6 cellular contexts compared by ENCODE assay signal in the genomic region with DNA sequence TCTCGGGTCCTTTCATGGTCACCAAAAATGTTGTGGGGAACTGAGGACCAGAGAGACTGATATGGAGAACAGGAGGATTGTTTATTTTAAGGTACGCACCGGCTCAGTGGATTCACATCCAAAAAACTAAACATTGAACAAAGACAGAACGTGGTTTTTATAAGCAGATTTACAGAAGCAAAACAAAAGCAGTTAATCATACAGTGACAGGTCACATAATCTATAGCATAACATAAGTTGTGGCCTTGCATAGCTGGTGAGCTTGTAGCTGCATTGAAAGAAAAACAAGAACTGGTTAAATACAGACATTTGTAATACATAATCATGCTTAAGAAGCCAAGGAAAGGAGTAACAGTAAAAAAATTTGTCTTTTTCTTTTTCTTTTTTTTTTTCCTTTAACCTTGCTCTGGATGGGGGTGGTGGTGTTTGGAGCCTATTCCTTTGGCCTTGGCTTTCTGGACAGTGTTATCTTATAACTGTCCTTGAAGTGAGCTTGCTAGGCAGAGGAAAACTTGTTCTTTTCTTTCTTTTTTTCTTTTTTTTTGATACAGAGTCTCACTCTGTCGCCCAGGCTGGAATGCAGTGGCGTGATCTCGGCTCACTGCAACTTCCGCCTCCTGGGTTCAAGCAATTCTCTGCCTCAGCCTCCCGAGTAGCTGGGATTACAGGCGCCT. TPM values are rescaled to one million over a fixed set of nuclear protein-coding genes. Genes with fewer than 3 reads are reported as not detected.
DNase-seq lines count a peak whose midpoint lies in the region; ATAC-seq and TF ChIP-seq lines count a peak whose summit lies in the region.
"Not testable (repeated sequence)": the region's sequence is repeated elsewhere in the genome, so short reads cannot be mapped to it uniquely, and the experiment has no call there.

No MANE protein-coding gene starts in this region.

- POLR2A ChIA-PET in HEK293 (lab: Yijun Ruan, JAX) = not testable (repeated sequence)
- POLR2A ChIA-PET in activated CD8-positive, alpha-beta T cell treated with anti-CD3 and anti-CD28 coated beads, Interleukin-2, amount 10 ng/mL, durations not matched to agents 7 days and 5 days (lab: Charles Lee) = interaction anchor here (0.7 kb wide), 1 partner anchor 160 kb away, joined by 3 read pairs; no protein-coding TSS in a partner anchor

- CTCF ChIA-PET in HEK293 (lab: Yijun Ruan, JAX) = interaction anchor here (0.6 kb wide), 1 partner anchor 195 kb away, joined by 3 read pairs; no protein-coding TSS in a partner anchor
- CTCF ChIA-PET in activated CD8-positive, alpha-beta T cell treated with anti-CD3 and anti-CD28 coated beads, Interleukin-2, amount 10 ng/mL, durations not matched to agents 7 days and 5 days (lab: Charles Lee) = not testable (repeated sequence)

- H3K9me3 ChIP-seq in HEK293 (ENCODE audit: control insufficient read depth, insufficient read depth, low read depth, low read length) = not testable (repeated sequence)

- TF ChIP-seq CTCF in HEK293 (tag by site-specific recombination; IDR thresholded peaks at IDR 0.05); natural killer cell (IDR thresholded peaks at IDR 0.05): not testable (repeated sequence)

- intact Hi-C loops in natural killer cell (cut with micrococcal nuclease) = not testable (repeated sequence)

- peaks cover 43% of the 10 kb centered on the region for H3K36me3 Mint-ChIP-seq in activated CD8-positive, alpha-beta T cell treated with anti-CD3 and anti-CD28 coated beads, Interleukin-2, amount 10 ng/mL, durations not matched to agents 7 days and 5 days (ENCODE audit: low read depth)
- peaks cover 100% of the 10 kb centered on the region for H3K36me3 Mint-ChIP-seq in activated T-helper 17 cell treated with anti-CD3 and anti-CD28 coated beads, Interleukin-2, amount 50 U/mL, for 72 hours (ENCODE audit: low read depth)
- peaks cover 52% of the 10 kb centered on the region for H3K36me3 Mint-ChIP-seq in central memory CD8-positive, alpha-beta T cell (ENCODE audit: insufficient read depth)
- H3K36me3 Mint-ChIP-seq in natural killer cell = peaks cover 12% of the 10 kb centered on the region
- peaks cover 100% of the 10 kb centered on the region for H3K36me3 Mint-ChIP-seq in stimulated activated effector memory CD8-positive, alpha-beta T cell treated with anti-CD3 and anti-CD28 coated beads, Interleukin-12 subunit alpha, Interleukin-12 subunit beta, amount 100 ng/mL, for 72 hours

- H3K27me3 Mint-ChIP-seq in activated CD8-positive, alpha-beta T cell treated with anti-CD3 and anti-CD28 coated beads, Interleukin-2, amount 10 ng/mL, durations not matched to agents 7 days and 5 days (ENCODE audit: low read depth); activated T-helper 17 cell treated with anti-CD3 and anti-CD28 coated beads, Interleukin-2, amount 50 U/mL, for 72 hours; central memory CD8-positive, alpha-beta T cell; natural killer cell (ENCODE audit: low read depth in 2 of 2): not testable (repeated sequence)

- H3K27ac Mint-ChIP-seq in activated CD8-positive, alpha-beta T cell treated with anti-CD3 and anti-CD28 coated beads, Interleukin-2, amount 10 ng/mL, durations not matched to agents 7 days and 5 days = peak overlapping the region; percentile 16
- H3K27ac Mint-ChIP-seq in activated T-helper 17 cell treated with anti-CD3 and anti-CD28 coated beads, Interleukin-2, amount 50 U/mL, for 72 hours = peak overlapping the region; percentile 74
- peak overlapping the region; percentile 56 for H3K27ac Mint-ChIP-seq in central memory CD8-positive, alpha-beta T cell (ENCODE audit: low read depth)
- H3K27ac Mint-ChIP-seq in natural killer cell = peak overlapping the region; percentile 69 to 74
- peak overlapping the region; percentile 79 for H3K27ac Mint-ChIP-seq in stimulated activated effector memory CD8-positive, alpha-beta T cell treated with anti-CD3 and anti-CD28 coated beads, Interleukin-12 subunit alpha, Interleukin-12 subunit beta, amount 100 ng/mL, for 72 hours

- H3K27ac ChIP-seq in HEK293 (ENCODE audit: extremely low read depth, low read depth, low read length) = not testable (repeated sequence)

- not testable (repeated sequence) for H3K4me1 ChIP-seq in HEK293 (ENCODE audit: control insufficient read depth, insufficient read depth, low read length)

- not testable (repeated sequence) for ATAC-seq in activated CD8-positive, alpha-beta T cell treated with anti-CD3 and anti-CD28 coated beads, Interleukin-2, amount 10 ng/mL, durations not matched to agents 7 days and 5 days; activated T-helper 17 cell treated with anti-CD3 and anti-CD28 coated beads, Interleukin-2, amount 50 U/mL, for 72 hours (replicated peaks); central memory CD8-positive, alpha-beta T cell (replicated peaks; ENCODE audit: extremely low read depth, poor library complexity, severe bottlenecking); natural killer cell; stimulated activated effector memory CD8-positive, alpha-beta T cell treated with anti-CD3 and anti-CD28 coated beads, Interleukin-12 subunit alpha, Interleukin-12 subunit beta, amount 100 ng/mL, for 72 hours

- not testable (repeated sequence) for DNase-seq in activated CD8-positive, alpha-beta T cell treated with anti-CD3 and anti-CD28 coated beads, Interleukin-2, amount 10 ng/mL, durations not matched to agents 7 days and 5 days; central memory CD8-positive, alpha-beta T cell (ENCODE audit: low spot score in 2 of 2); natural killer cell; stimulated activated effector memory CD8-positive, alpha-beta T cell treated with anti-CD3 and anti-CD28 coated beads, Interleukin-12 subunit alpha, Interleukin-12 subunit beta, amount 100 ng/mL, for 72 hours (ENCODE audit: low spot score in 2 of 2)

- not testable (repeated sequence) for H3K4me1 Mint-ChIP-seq in activated CD8-positive, alpha-beta T cell treated with anti-CD3 and anti-CD28 coated beads, Interleukin-2, amount 10 ng/mL, durations not matched to agents 7 days and 5 days (ENCODE audit: low read depth); activated T-helper 17 cell treated with anti-CD3 and anti-CD28 coated beads, Interleukin-2, amount 50 U/mL, for 72 hours
- H3K4me1 Mint-ChIP-seq in central memory CD8-positive, alpha-beta T cell = peaks cover 14% of the 10 kb centered on the region
- H3K4me1 Mint-ChIP-seq in natural killer cell = peaks cover 9 to 12% of the 10 kb centered on the region in 2 donors
- H3K4me1 Mint-ChIP-seq in stimulated activated effector memory CD8-positive, alpha-beta T cell treated with anti-CD3 and anti-CD28 coated beads, Interleukin-12 subunit alpha, Interleukin-12 subunit beta, amount 100 ng/mL, for 72 hours = peaks cover 14% of the 10 kb centered on the region

- H3K36me3 ChIP-seq in HEK293 (ENCODE audit: control insufficient read depth in 2 of 2, insufficient read depth in 1 of 2, low read length in 2 of 2) = peaks cover 32 to 67% of the 10 kb centered on the region in 2 experiments

- not testable (repeated sequence) for H3K9me3 Mint-ChIP-seq in activated CD8-positive, alpha-beta T cell treated with anti-CD3 and anti-CD28 coated beads, Interleukin-2, amount 10 ng/mL, durations not matched to agents 7 days and 5 days (ENCODE audit: insufficient read depth); activated T-helper 17 cell treated with anti-CD3 and anti-CD28 coated beads, Interleukin-2, amount 50 U/mL, for 72 hours; central memory CD8-positive, alpha-beta T cell; natural killer cell; stimulated activated effector memory CD8-positive, alpha-beta T cell treated with anti-CD3 and anti-CD28 coated beads, Interleukin-12 subunit alpha, Interleukin-12 subunit beta, amount 100 ng/mL, for 72 hours

- H3K4me3 ChIP-seq in HEK293 (ENCODE audit: low read depth, low read length) = not testable (repeated sequence)

- not testable (repeated sequence) for H3K4me3 Mint-ChIP-seq in activated CD8-positive, alpha-beta T cell treated with anti-CD3 and anti-CD28 coated beads, Interleukin-2, amount 10 ng/mL, durations not matched to agents 7 days and 5 days; activated T-helper 17 cell treated with anti-CD3 and anti-CD28 coated beads, Interleukin-2, amount 50 U/mL, for 72 hours; stimulated activated effector memory CD8-positive, alpha-beta T cell treated with anti-CD3 and anti-CD28 coated beads, Interleukin-12 subunit alpha, Interleukin-12 subunit beta, amount 100 ng/mL, for 72 hours
- peak overlapping the region; percentile 8 for H3K4me3 Mint-ChIP-seq in central memory CD8-positive, alpha-beta T cell
- H3K4me3 Mint-ChIP-seq in natural killer cell = peak overlapping the region; percentile 7

TF ChIP-seq in HEK293, 187 proteins besides CTCF, POLR2A, EP300 and RAD21:
- peak; percentile 37 for TF ChIP-seq SETDB1 (IDR thresholded peaks at IDR 0.05; ENCODE audit: insufficient read length, low read length)
TF ChIP-seq in HEK293: peak in this region for 1; not testable (repeated sequence) for 186.

RNA-seq across cellular contexts. Expression of a gene that starts 14.7 kb away (rescaled TPM):
- total RNA-seq in activated CD8-positive, alpha-beta T cell treated with anti-CD3 and anti-CD28 coated beads, Interleukin-2, amount 10 ng/mL, durations not matched to agents 7 days and 5 days = 10 to 100 TPM; 18.4 to 21.1 TPM
- total RNA-seq in activated T-helper 17 cell treated with anti-CD3 and anti-CD28 coated beads, Interleukin-2, amount 50 U/mL, for 72 hours = 10 to 100 TPM; 19.1 to 21.7 TPM
- total RNA-seq in natural killer cell = 10 to 100 TPM; 19.8 to 31.9 (median 30.7) TPM

Comparison
In these comparisons a context has a peak if more than half of its experiments do, and no peak if none do; other contexts are left out.
1. H3K27ac Mint-ChIP-seq: peak in every context shown above with its lines; median percentile 79 in stimulated activated effector memory CD8-positive, alpha-beta T cell treated with anti-CD3 and anti-CD28 coated beads, Interleukin-12 subunit alpha, Interleukin-12 subunit beta, amount 100 ng/mL, for 72 hours; 74 in activated T-helper 17 cell treated with anti-CD3 and anti-CD28 coated beads, Interleukin-2, amount 50 U/mL, for 72 hours; 72 in natural killer cell; 56 in central memory CD8-positive, alpha-beta T cell; 16 in activated CD8-positive, alpha-beta T cell treated with anti-CD3 and anti-CD28 coated beads, Interleukin-2, amount 10 ng/mL, durations not matched to agents 7 days and 5 days.